8 cellular contexts compared by ENCODE assay signal in genomic region chr18:12679183-12679786, GRCh38. TPM values are rescaled to one million over a fixed set of nuclear protein-coding genes. Genes with fewer than 3 reads are reported as not detected.
DNase-seq lines count a peak whose midpoint lies in the region; ATAC-seq and TF ChIP-seq lines count a peak whose summit lies in the region.

No MANE protein-coding gene starts in this region.

- no peaks in the 10 kb centered on the region for H3K9me3 Mint-ChIP-seq in mesothelial cell of epicardium
- H3K9me3 Mint-ChIP-seq in CD8-positive, alpha-beta T cell: no peaks in the 10 kb centered on the region

- no peak for TF ChIP-seq CTCF in choroid plexus epithelial cell (conservative IDR thresholded peaks at IDR 0.05; ENCODE audit: low read depth, low read length)
- no peak for TF ChIP-seq CTCF in mesothelial cell of epicardium (IDR thresholded peaks at IDR 0.05; ENCODE audit: unreplicated experiment)
- no peak for TF ChIP-seq CTCF in CD8-positive, alpha-beta T cell (IDR thresholded peaks at IDR 0.05)

- H3K27me3 Mint-ChIP-seq in mesothelial cell of epicardium (ENCODE audit: low read depth): no peaks in the 10 kb centered on the region
- no peaks in the 10 kb centered on the region for H3K27me3 Mint-ChIP-seq in CD8-positive, alpha-beta T cell (ENCODE audit: low read depth)

- H3K27ac ChIP-seq in CD8-positive, alpha-beta T cell (ENCODE audit: low read depth, low read length): no peak overlapping the region

- H3K36me3 ChIP-seq in CD8-positive, alpha-beta T cell (ENCODE audit: insufficient read depth, low read length): peaks cover 10% of the 10 kb centered on the region

- H3K4me3 ChIP-seq in choroid plexus epithelial cell (ENCODE audit: low read depth, low read length): peak overlapping the region; percentile 37
- no peak overlapping the region for H3K4me3 ChIP-seq in CD8-positive, alpha-beta T cell (ENCODE audit: low read depth, low read length)

- H3K27ac Mint-ChIP-seq in mesothelial cell of epicardium: peak overlapping the region; percentile 94
- H3K27ac Mint-ChIP-seq in CD8-positive, alpha-beta T cell: no peak overlapping the region

- H3K4me1 ChIP-seq in CD8-positive, alpha-beta T cell (ENCODE audit: insufficient read depth, low read length): no peaks in the 10 kb centered on the region

- intact Hi-C loops in CD8-positive, alpha-beta T cell (cut with DNase I, micrococcal nuclease): no loop called here

- H3K9me3 ChIP-seq in CD8-positive, alpha-beta T cell (ENCODE audit: low read length): no peaks in the 10 kb centered on the region

- ATAC-seq in CD8-positive, alpha-beta T cell: no peak

- peak; percentile 68 for DNase-seq in A172 (ENCODE audit: low spot score)
- DNase-seq in LHCN-M2 (ENCODE audit: low read depth): peak; percentile 69
- DNase-seq in choroid plexus epithelial cell (ENCODE audit: low read depth): peak; percentile 75
- no peak for DNase-seq in mesothelial cell of epicardium (ENCODE audit: low spot score in 2 of 2, unreplicated experiment in 2 of 2)
- no peak for DNase-seq in NCI-H345 (lab: John Stamatoyannopoulos, UW)
- DNase-seq in COLO668 (lab: John Stamatoyannopoulos, UW; ENCODE audit: unreplicated experiment): no peak
- no peak for DNase-seq in CD8-positive, alpha-beta T cell
- no peak for DNase-seq in putamen (ENCODE audit: low spot score)

- no peaks in the 10 kb centered on the region for H3K27me3 ChIP-seq in CD8-positive, alpha-beta T cell (ENCODE audit: insufficient read depth, low read length)

- peaks cover 11% of the 10 kb centered on the region for H3K36me3 Mint-ChIP-seq in mesothelial cell of epicardium
- peaks cover 44% of the 10 kb centered on the region for H3K36me3 Mint-ChIP-seq in CD8-positive, alpha-beta T cell

- no peak overlapping the region for H3K4me3 Mint-ChIP-seq in mesothelial cell of epicardium
- no peak overlapping the region for H3K4me3 Mint-ChIP-seq in CD8-positive, alpha-beta T cell

- POLR2A ChIA-PET in CD8-positive, alpha-beta T cell (lab: Charles Lee): no interaction called here

- CTCF ChIA-PET in CD8-positive, alpha-beta T cell (lab: Charles Lee): interaction anchor here (0.7 to 1.1 kb wide), 2 partner anchors 19 to 20 kb away, joined by 3 to 4 read pairs; no protein-coding TSS in a partner anchor

- H3K4me1 Mint-ChIP-seq in mesothelial cell of epicardium: peaks cover 4% of the 10 kb centered on the region
- H3K4me1 Mint-ChIP-seq in CD8-positive, alpha-beta T cell (ENCODE audit: low read depth): peaks cover 7% of the 10 kb centered on the region

RNA-seq across cellular contexts. Expression of gene SPIRE1, which starts 21.4 kb away (rescaled TPM):
- 30.4 and 33.9 TPM in 2 replicates for total RNA-seq in A172 (2014; rRNA removed; shearing (Covaris generic))
- total RNA-seq in LHCN-M2 (2014; rRNA removed): 21.6 and 26.0 TPM in 2 replicates
- polyA plus RNA-seq in LHCN-M2 (2012): 15.9 TPM
- 24.2 to 27.4 TPM (median 25.1 TPM) in 3 replicates for total RNA-seq in mesothelial cell of epicardium
- under 1 TPM; 0.57 to 0.69 TPM for total RNA-seq in CD8-positive, alpha-beta T cell

RNA-seq across cellular contexts. Expression of gene CEP76, which starts 23.2 kb away (rescaled TPM):
- 27.4 and 31.3 TPM in 2 replicates for total RNA-seq in A172 (2014; rRNA removed; shearing (Covaris generic))
- 12.9 and 13.8 TPM in 2 replicates for total RNA-seq in LHCN-M2 (2014; rRNA removed)
- 2.6 TPM for polyA plus RNA-seq in LHCN-M2 (2012)
- 8.9 to 9.6 TPM (median 9.4 TPM) in 3 replicates for total RNA-seq in mesothelial cell of epicardium
- 10 to 100 TPM; 10.9 to 11.0 TPM for total RNA-seq in CD8-positive, alpha-beta T cell

RNA-seq across cellular contexts. Expression of gene PSMG2, which starts 23.6 kb away (rescaled TPM):
- total RNA-seq in A172 (2014; rRNA removed; shearing (Covaris generic)): 139 and 142 TPM in 2 replicates
- total RNA-seq in LHCN-M2 (2014; rRNA removed): 92.8 and 95.2 TPM in 2 replicates
- 49.1 TPM for polyA plus RNA-seq in LHCN-M2 (2012)
- total RNA-seq in mesothelial cell of epicardium: 55.3 to 59.0 TPM (median 58.5 TPM) in 3 replicates
- total RNA-seq in CD8-positive, alpha-beta T cell: 10 to 100 TPM; 80.3 to 81.7 TPM

Comparison
In these comparisons a context has a peak if more than half of its experiments do, and no peak if none do; other contexts are left out.
1. DNase-seq: peak in A172 (single experiment), LHCN-M2 (single experiment) and choroid plexus epithelial cell (single experiment); none in mesothelial cell of epicardium (0 of 2), NCI-H345 (single experiment), COLO668 (single experiment), CD8-positive, alpha-beta T cell (0 of 7) and putamen (single experiment).
2. RNA of gene SPIRE1, which starts 21.4 kb away (total RNA-seq): 30.4 to 33.9 TPM in A172, 21.6 to 26.0 TPM in LHCN-M2 and 24.2 to 27.4 TPM in mesothelial cell of epicardium; 0.57 to 0.69 TPM in CD8-positive, alpha-beta T cell; every median in the first group is over 10 times any median in the second.